Comparison of ENCODE assay signal across 31 cellular contexts in genomic region chr9:36664806-36665205, GRCh38.
"Had no signal": no experiment of that assay in that cellular context is flagged by ENCODE, and none has a peak within 500 bp of the region (broad histone marks: within the 10 kb centered on the region; RNA-seq: fewer than 3 reads in every experiment).

No MANE protein-coding gene starts in this region.

- H3K9me3 Mint-ChIP-seq: activated CD4-positive, alpha-beta memory T cell treated with anti-CD3 and anti-CD28 coated beads, Interleukin-2, amount 10 ng/mL, durations not matched to agents 7 days and 5 days; activated naive CD4-positive, alpha-beta T cell treated with anti-CD3 and anti-CD28 coated beads, Interleukin-2, amount 50 U/mL, for 24 hours; activated naive CD8-positive, alpha-beta T cell treated with anti-CD3 and anti-CD28 coated beads, Interleukin-2, amount 50 U/mL, for 24 hours; activated T-cell treated with anti-CD3 and anti-CD28 coated beads, Interleukin-2, amount 50 U/mL, for 24 hours; activated T-helper 17 cell treated with anti-CD3 and anti-CD28 coated beads, Interleukin-2, amount 50 U/mL, for 72 hours; endodermal cell; naive B cell; stimulated activated naive B cell treated with anti-CD40 and anti-IgM and Interleukin-4, amounts not matched to agents 10 μg/mL and 1 μg/mL and 100 μg/mL, for 72 hours had no signal

- H3K4me1 Mint-ChIP-seq: endodermal cell had no signal

- H3K27me3 Mint-ChIP-seq: activated CD4-positive, alpha-beta memory T cell treated with anti-CD3 and anti-CD28 coated beads, Interleukin-2, amount 10 ng/mL, durations not matched to agents 7 days and 5 days; activated naive CD4-positive, alpha-beta T cell treated with anti-CD3 and anti-CD28 coated beads, Interleukin-2, amount 50 U/mL, for 24 hours; activated naive CD8-positive, alpha-beta T cell treated with anti-CD3 and anti-CD28 coated beads, Interleukin-2, amount 50 U/mL, for 24 hours; activated T-cell treated with anti-CD3 and anti-CD28 coated beads, Interleukin-2, amount 50 U/mL, for 24 hours; activated T-helper 17 cell treated with anti-CD3 and anti-CD28 coated beads, Interleukin-2, amount 50 U/mL, for 72 hours; naive B cell; stimulated activated naive B cell treated with anti-CD40 and anti-IgM and Interleukin-4, amounts not matched to agents 10 μg/mL and 1 μg/mL and 100 μg/mL, for 72 hours; T-helper 17 cell had no signal

- H3K27ac Mint-ChIP-seq: activated naive CD4-positive, alpha-beta T cell treated with anti-CD3 and anti-CD28 coated beads, Interleukin-2, amount 50 U/mL, for 24 hours; activated naive CD8-positive, alpha-beta T cell treated with anti-CD3 and anti-CD28 coated beads, Interleukin-2, amount 50 U/mL, for 24 hours; activated T-cell treated with anti-CD3 and anti-CD28 coated beads, Interleukin-2, amount 50 U/mL, for 24 hours; activated T-helper 17 cell treated with anti-CD3 and anti-CD28 coated beads, Interleukin-2, amount 50 U/mL, for 72 hours; endodermal cell; naive B cell; nephron progenitor cell; stimulated activated naive B cell treated with anti-CD40 and anti-IgM and Interleukin-4, amounts not matched to agents 10 μg/mL and 1 μg/mL and 100 μg/mL, for 72 hours; T-helper 17 cell had no signal

- H3K4me3 Mint-ChIP-seq: activated CD4-positive, alpha-beta memory T cell treated with anti-CD3 and anti-CD28 coated beads, Interleukin-2, amount 10 ng/mL, durations not matched to agents 7 days and 5 days; activated naive CD4-positive, alpha-beta T cell treated with anti-CD3 and anti-CD28 coated beads, Interleukin-2, amount 50 U/mL, for 24 hours; activated naive CD8-positive, alpha-beta T cell treated with anti-CD3 and anti-CD28 coated beads, Interleukin-2, amount 50 U/mL, for 24 hours; activated T-cell treated with anti-CD3 and anti-CD28 coated beads, Interleukin-2, amount 50 U/mL, for 24 hours; activated T-helper 17 cell treated with anti-CD3 and anti-CD28 coated beads, Interleukin-2, amount 50 U/mL, for 72 hours; endodermal cell; immature natural killer cell; naive B cell; nephron progenitor cell; stimulated activated naive B cell treated with anti-CD40 and anti-IgM and Interleukin-4, amounts not matched to agents 10 μg/mL and 1 μg/mL and 100 μg/mL, for 72 hours; T-helper 17 cell had no signal

- H3K4me3 ChIP-seq: breast epithelium, esophagus muscularis mucosa, heart left ventricle, pancreas, right atrium auricular region, stomach, thyroid gland had no signal

- H3K27me3 ChIP-seq: breast epithelium, esophagus muscularis mucosa, foreskin keratinocyte, heart left ventricle, pancreas, right atrium auricular region, stomach, thyroid gland had no signal

- FAIRE-seq: kidney, pancreas had no signal

- ATAC-seq: activated CD4-positive, CD25-positive, alpha-beta regulatory T cell treated with anti-CD3 and anti-CD28 coated beads, Interleukin-2, amount 50 U/mL, for 24 hours; activated naive CD8-positive, alpha-beta T cell treated with anti-CD3 and anti-CD28 coated beads, Interleukin-2, amount 50 U/mL, for 24 hours; activated T-helper 17 cell treated with anti-CD3 and anti-CD28 coated beads, Interleukin-2, amount 50 U/mL, for 72 hours; foreskin keratinocyte; heart left ventricle; left colon; pancreas; stimulated activated naive B cell treated with anti-CD40 and anti-IgM and Interleukin-4, amounts not matched to agents 10 μg/mL and 1 μg/mL and 100 μg/mL, for 72 hours; T-helper 17 cell had no signal

- DNase-seq: activated CD4-positive, alpha-beta memory T cell treated with anti-CD3 and anti-CD28 coated beads, Interleukin-2, amount 10 ng/mL, durations not matched to agents 7 days and 5 days; activated CD4-positive, alpha-beta T cell treated with anti-CD3 and anti-CD28 coated beads for 48 hours; activated CD8-positive, alpha-beta memory T cell treated with anti-CD3 and anti-CD28 coated beads, Interleukin-2, amount 50 U/mL, for 48 hours; activated naive CD8-positive, alpha-beta T cell treated with anti-CD3 and anti-CD28 coated beads, Interleukin-2, amount 50 U/mL, for 24 hours; activated T-cell treated with anti-CD3 and anti-CD28 coated beads, Interleukin-2, amount 50 U/mL, for 24 hours; cortex of kidney; endodermal cell; heart left ventricle; hypothalamus; immature natural killer cell; kidney; left colon; mammary epithelial cell; naive B cell; nephron progenitor cell; pancreas; stimulated activated CD4-positive, alpha-beta T cell treated with anti-CD3 and anti-CD28 coated beads, Interleukin-15, amount 100 ng/mL, for 24 hours; stimulated activated CD4-positive, alpha-beta T cell treated with anti-CD3 and anti-CD28 coated beads, Interleukin-2, amount 100 ng/mL, for 24 hours; stimulated activated naive B cell treated with anti-CD40 and anti-IgM and Interleukin-4, amounts not matched to agents 10 μg/mL and 1 μg/mL and 100 μg/mL, for 72 hours; stomach; T-helper 17 cell; T1000; thyroid gland; WERI-Rb-1 had no signal

- H3K36me3 Mint-ChIP-seq: activated naive CD4-positive, alpha-beta T cell treated with anti-CD3 and anti-CD28 coated beads, Interleukin-2, amount 50 U/mL, for 24 hours; naive B cell had no signal

- H3K36me3 ChIP-seq: breast epithelium, esophagus muscularis mucosa, pancreas, right atrium auricular region, stomach, thyroid gland had no signal
